8 cellular contexts compared by ENCODE assay signal in genomic region chr12:110501378-110501721, GRCh38. TPM values are rescaled to one million over a fixed set of nuclear protein-coding genes. Genes with fewer than 3 reads are reported as not detected.
DNase-seq lines count a peak whose midpoint lies in the region; ATAC-seq and TF ChIP-seq lines count a peak whose summit lies in the region.

No MANE protein-coding gene starts in this region.

- H3K9me3 Mint-ChIP-seq in MCF 10A (ENCODE audit: unreplicated experiment) = no peaks in the 10 kb centered on the region

- intact Hi-C loops in MCF 10A (cut with micrococcal nuclease) = loop anchor here (5.0 kb wide), 1 partner anchor 241 kb away; the partner anchor contains the start of gene PPP1CC

- peaks cover 14% of the 10 kb centered on the region for H3K4me1 Mint-ChIP-seq in MCF 10A (ENCODE audit: insufficient read depth, unreplicated experiment)

- peaks cover 4 to 42% (median 25%) of the 10 kb centered on the region in 11 experiments; a peak in 20 of 22 replicates for H3K36me3 ChIP-seq in BLaER1 treated with 17β-estradiol and CSF1 and Interleukin-3, amounts not matched to agents 10 nM and 100 nM
- H3K36me3 ChIP-seq in OCI-LY3 (replicated peaks; ENCODE audit: low read depth, low read length) = peaks cover 13% of the 10 kb centered on the region
- H3K36me3 ChIP-seq in stomach smooth muscle (ENCODE audit: control insufficient read depth in 2 of 2, insufficient read depth in 2 of 2, low read length in 2 of 2) = no peaks in the 10 kb centered on the region

- CTCF ChIA-PET in MCF 10A (lab: Yijun Ruan, JAX) = interaction anchor here (0.6 to 4.9 kb wide), 5 partner anchors 11 to 1499 kb away, joined by 3 to 45 read pairs (median 5); partner anchors contain the start of gene GPN3

- peaks cover 21 to 41% (median 32%) of the 10 kb centered on the region in 10 experiments for H3K4me1 ChIP-seq in BLaER1 treated with 17β-estradiol and CSF1 and Interleukin-3, amounts not matched to agents 10 nM and 100 nM
- H3K4me1 ChIP-seq in OCI-LY3 (ENCODE audit: low read length) (peaks cover 18% of the 10 kb centered on the region), stomach smooth muscle (ENCODE audit: control insufficient read depth, insufficient read depth, low read length) (peaks cover 19% of the 10 kb centered on the region)

- H3K27me3 ChIP-seq in BLaER1 treated with 17β-estradiol and CSF1 and Interleukin-3, amounts not matched to agents 10 nM and 100 nM = no peaks in the 10 kb centered on the region
- H3K27me3 ChIP-seq in OCI-LY3 (ENCODE audit: low read depth, low read length) (no peaks in the 10 kb centered on the region), stomach smooth muscle (ENCODE audit: control insufficient read depth in 1 of 2, insufficient read depth in 2 of 2, low read length in 2 of 2) (no peaks in the 10 kb centered on the region)

- peaks cover 19% of the 10 kb centered on the region for H3K36me3 Mint-ChIP-seq in MCF 10A (ENCODE audit: insufficient read depth, unreplicated experiment)

- H4K20me1 ChIP-seq in BLaER1 treated with 17β-estradiol and CSF1 and Interleukin-3, amounts not matched to agents 10 nM and 100 nM = peaks cover 0 to 27% (median 5%) of the 10 kb centered on the region in 11 experiments; a peak in 8 of 22 replicates
- H4K20me1 ChIP-seq in OCI-LY3 (ENCODE audit: insufficient read depth, low read length) = no peaks in the 10 kb centered on the region

- peak; percentile 71 for DNase-seq in HK-2 (ENCODE audit: unreplicated experiment)
- DNase-seq in MCF 10A (ENCODE audit: unreplicated experiment) = peak; percentile 80
- peak; percentile 78 for DNase-seq in kidney tubule cell (ENCODE audit: low spot score)
- no peak for DNase-seq in activated gamma-delta T cell (lab: John Stamatoyannopoulos, UW)

- H3K4me2 ChIP-seq in BLaER1 treated with 17β-estradiol and CSF1 and Interleukin-3, amounts not matched to agents 10 nM and 100 nM = peak overlapping the region; percentile 81 to 97 (median 93)
- H3K4me2 ChIP-seq in OCI-LY3 (ENCODE audit: low read length) = peak overlapping the region; percentile 91

- peak overlapping the region; percentile 72 to 98 (median 88) for H3K4me3 ChIP-seq in BLaER1 treated with 17β-estradiol and CSF1 and Interleukin-3, amounts not matched to agents 10 nM and 100 nM
- H3K4me3 ChIP-seq in OCI-LY3 (ENCODE audit: low read length) (peak overlapping the region; percentile 88), stomach smooth muscle (ENCODE audit: low read length in 2 of 2) (peak overlapping the region; percentile 85 to 96)

- H2AFZ ChIP-seq in OCI-LY3 (ENCODE audit: low read depth, low read length) = no peak overlapping the region

- no peak for TF ChIP-seq CTCF in OCI-LY3 (IDR thresholded peaks at IDR 0.05; ENCODE audit: low read depth, low read length)
- TF ChIP-seq CTCF in MCF 10A (IDR thresholded peaks at IDR 0.05; ENCODE audit: unreplicated experiment) = no peak

- BruUV-seq in MCF 10A (replicated peaks; lab: Mats Ljungman, UMichigan) = TSS peak; percentile 47

- peak overlapping the region; percentile 96 for H3K27ac Mint-ChIP-seq in MCF 10A (ENCODE audit: low read depth, unreplicated experiment)

- peaks cover 37% of the 10 kb centered on the region for H3K79me2 ChIP-seq in OCI-LY3 (ENCODE audit: low read length)

- H3K9me3 ChIP-seq in BLaER1 treated with 17β-estradiol and CSF1 and Interleukin-3, amounts not matched to agents 10 nM and 100 nM (replicated peaks in 1 of 11) = no peaks in the 10 kb centered on the region
- no peaks in the 10 kb centered on the region for H3K9me3 ChIP-seq in OCI-LY3 (ENCODE audit: insufficient read depth, low read length)
- no peaks in the 10 kb centered on the region for H3K9me3 ChIP-seq in stomach smooth muscle (ENCODE audit: control insufficient read depth in 2 of 2, low read length in 2 of 2)

- H3K27me3 Mint-ChIP-seq in MCF 10A (ENCODE audit: insufficient read depth, unreplicated experiment) = no peaks in the 10 kb centered on the region

- ATAC-seq in GM18520 (IDR thresholded peaks at IDR 0.05; ENCODE audit: unreplicated experiment) = peak; percentile 12

- peak overlapping the region; percentile 93 to 98 (median 97) for H3K27ac ChIP-seq in BLaER1 treated with 17β-estradiol and CSF1 and Interleukin-3, amounts not matched to agents 10 nM and 100 nM
- H3K27ac ChIP-seq in OCI-LY3 (ENCODE audit: low read length) = peak overlapping the region; percentile 47
- peak overlapping the region; percentile 78 for H3K27ac ChIP-seq in stomach smooth muscle (ENCODE audit: low read length)

- H3K4me3 Mint-ChIP-seq in MCF 10A (ENCODE audit: unreplicated experiment) = peak overlapping the region; percentile 92

- POLR2A ChIA-PET in MCF 10A (lab: Yijun Ruan, JAX) = interaction anchor here (0.7 to 5.9 kb wide), 25 partner anchors 9 to 502 kb away, joined by 3 to 117 read pairs (median 8); partner anchors contain the start of genes ANKRD13A, ARPC3, FAM216A and GPN3

- H3K9ac ChIP-seq in BLaER1 treated with 17β-estradiol and CSF1 and Interleukin-3, amounts not matched to agents 10 nM and 100 nM = peak overlapping the region; percentile 93 to 98 (median 98)
- H3K9ac ChIP-seq in OCI-LY3 (ENCODE audit: low read length) (peak overlapping the region; percentile 82), stomach smooth muscle (ENCODE audit: low read length in 2 of 2) (peak overlapping the region; percentile 96 to 98)

RNA-seq across cellular contexts. Expression of gene VPS29, which starts 0.6 kb away (rescaled TPM):
- total RNA-seq in MCF 10A (2022) = 125 and 131 TPM in 2 replicates

RNA-seq across cellular contexts. Expression of gene RAD9B, which starts 0.8 kb away (rescaled TPM):
- 1.0 and 1.5 TPM in 2 replicates for total RNA-seq in MCF 10A (2022)

RNA-seq across cellular contexts. Expression of gene FAM216A, which starts 32.7 kb away (rescaled TPM):
- total RNA-seq in MCF 10A (2022) = 19.9 and 25.8 TPM in 2 replicates

RNA-seq across cellular contexts. Expression of gene GPN3, which starts 33.3 kb away (rescaled TPM):
- total RNA-seq in MCF 10A (2022) = 16.1 and 18.1 TPM in 2 replicates

RNA-seq across cellular contexts. Expression of gene ARPC3, which starts 51.2 kb away (rescaled TPM):
- 230 and 245 TPM in 2 replicates for total RNA-seq in MCF 10A (2022)

Comparison
In these comparisons a context has a peak if more than half of its experiments do, and no peak if none do; other contexts are left out.
1. H3K27ac ChIP-seq: peak in every context shown above with its lines; median percentile 97 in BLaER1 treated with 17β-estradiol and CSF1 and Interleukin-3, amounts not matched to agents 10 nM and 100 nM; 78 in stomach smooth muscle; 47 in OCI-LY3.